18 cellular contexts compared by ENCODE assay signal in genomic region chr1:88803444-88803843, GRCh38.
"Had no signal": no experiment of that assay in that cellular context is flagged by ENCODE, and none has a peak within 500 bp of the region (broad histone marks: within the 10 kb centered on the region; RNA-seq: fewer than 3 reads in every experiment).

No MANE protein-coding gene starts in this region.

- H3K4me3 ChIP-seq: gastrocnemius medialis, heart right ventricle, psoas muscle, testis, tibial nerve, upper lobe of right lung, vagina had no signal

- H3K27me3 ChIP-seq: gastrocnemius medialis, heart right ventricle, testis, tibial nerve, upper lobe of right lung, vagina had no signal

- H3K27ac ChIP-seq: gastrocnemius medialis, psoas muscle, testis, tibial nerve, upper lobe of right lung, vagina had no signal

- ATAC-seq: gastrocnemius medialis; heart right ventricle; naive thymus-derived CD4-positive, alpha-beta T cell; psoas muscle; sciatic nerve; stimulated activated naive B cell treated with anti-CD40 and anti-IgM and Interleukin-4, amounts not matched to agents 10 μg/mL and 1 μg/mL and 100 μg/mL, for 72 hours; stimulated activated naive CD8-positive, alpha-beta T cell treated with anti-CD3 and anti-CD28 coated beads, Interleukin-15, amount 100 ng/mL, for 72 hours; upper lobe of right lung had no signal

- H3K9me3 ChIP-seq: gastrocnemius medialis, psoas muscle, testis, tibial nerve, upper lobe of right lung, vagina had no signal

- H3K4me1 ChIP-seq: gastrocnemius medialis, psoas muscle, testis, tibial nerve, upper lobe of right lung, vagina had no signal

- H3K27me3 Mint-ChIP-seq: naive thymus-derived CD4-positive, alpha-beta T cell; stimulated activated naive B cell treated with anti-CD40 and anti-IgM and Interleukin-4, amounts not matched to agents 10 μg/mL and 1 μg/mL and 100 μg/mL, for 72 hours; stimulated activated naive CD8-positive, alpha-beta T cell treated with anti-CD3 and anti-CD28 coated beads, Interleukin-15, amount 100 ng/mL, for 72 hours had no signal

- H3K4me3 Mint-ChIP-seq: naive thymus-derived CD4-positive, alpha-beta T cell; nephron progenitor cell; stimulated activated naive B cell treated with anti-CD40 and anti-IgM and Interleukin-4, amounts not matched to agents 10 μg/mL and 1 μg/mL and 100 μg/mL, for 72 hours; stimulated activated naive CD8-positive, alpha-beta T cell treated with anti-CD3 and anti-CD28 coated beads, Interleukin-15, amount 100 ng/mL, for 72 hours had no signal

- DNase-seq: erythroblast; gastrocnemius medialis; heart right ventricle; hypothalamus; mesendoderm; naive thymus-derived CD4-positive, alpha-beta T cell; nephron progenitor cell; psoas muscle; retina; stimulated activated CD4-positive, alpha-beta T cell treated with anti-CD3 and anti-CD28 coated beads, Interleukin-2, amount 100 ng/mL, for 24 hours; stimulated activated CD4-positive, alpha-beta T cell treated with anti-CD3 and anti-CD28 coated beads, Interleukin-4, amount 100 ng/mL, for 4 hours; stimulated activated naive B cell treated with anti-CD40 and anti-IgM and Interleukin-4, amounts not matched to agents 10 μg/mL and 1 μg/mL and 100 μg/mL, for 72 hours; stimulated activated naive CD8-positive, alpha-beta T cell treated with anti-CD3 and anti-CD28 coated beads, Interleukin-15, amount 100 ng/mL, for 72 hours; testis; upper lobe of right lung had no signal
